ENCODE assay signal across 10 cellular contexts in genomic region chr7:140079121-140079536, GRCh38. TPM values are rescaled to one million over a fixed set of nuclear protein-coding genes. Genes with fewer than 3 reads are reported as not detected.
DNase-seq lines count a peak whose midpoint lies in the region; ATAC-seq and TF ChIP-seq lines count a peak whose summit lies in the region.
"Had no signal": no experiment of that assay in that cellular context is flagged by ENCODE, and none has a peak within 500 bp of the region (broad histone marks: within the 10 kb centered on the region; RNA-seq: fewer than 3 reads in every experiment).

No MANE protein-coding gene starts in this region.

- H3K9me3 ChIP-seq in GM23248 (ENCODE audit: low read depth) (no peaks in the 10 kb centered on the region), fibroblast of lung (ENCODE audit: control insufficient read depth, insufficient read depth, low read depth, low read length) (no peaks in the 10 kb centered on the region), psoas muscle (no peaks in the 10 kb centered on the region)

- H3K4me1 ChIP-seq in GM23248 (ENCODE audit: insufficient read depth) (peaks cover 4% of the 10 kb centered on the region; the same call in 1 of the 2 replicates), fibroblast of lung (ENCODE audit: control insufficient read depth, extremely low read depth, insufficient read depth, low read length) (no peaks in the 10 kb centered on the region), psoas muscle (peaks cover 4% of the 10 kb centered on the region)

- H3F3A ChIP-seq in GM23248 (ENCODE audit: insufficient read depth), result no peaks in the 10 kb centered on the region

- in situ Hi-C loops in GM23248 (cut with MboI), result no loop called here

- H3K4me3 ChIP-seq in GM23248 (no peak overlapping the region), fibroblast of lung (replicated peaks in 1 of 4; ENCODE audit: control extremely low read depth in 1 of 4, insufficient read depth in 1 of 4, low read depth in 3 of 4, low read length in 4 of 4) (no peak overlapping the region), psoas muscle (no peak overlapping the region)

- H3K27me3 ChIP-seq in GM23248 (replicated peaks; ENCODE audit: insufficient read depth), result no peaks in the 10 kb centered on the region
- peaks cover 5% of the 10 kb centered on the region for H3K27me3 ChIP-seq in fibroblast of lung (ENCODE audit: control insufficient read depth, insufficient read depth, low read length)
- H3K27me3 ChIP-seq in psoas muscle (ENCODE audit: insufficient read depth in 3 of 3, low read length in 2 of 3), result no peaks in the 10 kb centered on the region

- H4K20me1 ChIP-seq in GM23248 (ENCODE audit: insufficient read depth), result no peaks in the 10 kb centered on the region
- no peaks in the 10 kb centered on the region for H4K20me1 ChIP-seq in fibroblast of lung (ENCODE audit: control insufficient read depth, extremely low read depth, insufficient read depth, low read length)

- no peak overlapping the region for H3K4me2 ChIP-seq in GM23248 (ENCODE audit: unreplicated experiment)
- H3K4me2 ChIP-seq in fibroblast of lung (ENCODE audit: extremely low read depth, insufficient read depth, low read length), result no peak overlapping the region

- no peaks in the 10 kb centered on the region for H3K36me3 ChIP-seq in GM23248 (ENCODE audit: low read depth)
- no peaks in the 10 kb centered on the region for H3K36me3 ChIP-seq in fibroblast of lung (ENCODE audit: control insufficient read depth, insufficient read depth, low read length)
- no peaks in the 10 kb centered on the region for H3K36me3 ChIP-seq in psoas muscle (ENCODE audit: insufficient read depth in 1 of 2, low read depth in 1 of 2)

- TF ChIP-seq CTCF in fibroblast of lung (conservative IDR thresholded peaks at IDR 0.05 in 1 of 2, IDR thresholded peaks at IDR 0.05 in 1 of 2; ENCODE audit: low read depth in 1 of 2, low read length in 2 of 2), result peak; percentile 29 to 32
- peak; percentile 25 for TF ChIP-seq CTCF in psoas muscle (IDR thresholded peaks at IDR 0.05)
- no peak for TF ChIP-seq CTCF in GM10248 (IDR thresholded peaks at IDR 0.05; ENCODE audit: control extremely low read depth, extremely low read depth, low read depth, missing control alignments)

- H3K79me2 ChIP-seq in GM23248 (ENCODE audit: insufficient read depth), result no peaks in the 10 kb centered on the region
- H3K79me2 ChIP-seq in fibroblast of lung (ENCODE audit: control insufficient read depth, insufficient read depth, low read length), result no peaks in the 10 kb centered on the region

- H2AFZ ChIP-seq in GM23248 (no peak overlapping the region), fibroblast of lung (ENCODE audit: low read length) (no peak overlapping the region)

- ATAC-seq in psoas muscle (peak; percentile 76 to 88 (median 82)), GM21723 (IDR thresholded peaks at IDR 0.05; ENCODE audit: unreplicated experiment) (no peak)

- 28 to 36% methylated on average over 6 of the region's 6 CpGs for WGBS in GM23248 (ENCODE audit: low coverage in 1 of 2, low lambda C conversion rate in 2 of 2, missing lambda C conversion rate in 2 of 2), 2 experiments
- WGBS in psoas muscle, 3 donors, result 15 to 20% (median 16%) methylated on average over 6 of the region's 6 CpGs

- POLR2A ChIA-PET in GM10248 (lab: Yijun Ruan, JAX), result no interaction called here

- no peaks in the 10 kb centered on the region for H3K9me2 ChIP-seq in GM23248 (ENCODE audit: insufficient read depth)

- H3K9ac ChIP-seq in GM23248, result no peak overlapping the region
- no peak overlapping the region for H3K9ac ChIP-seq in fibroblast of lung (ENCODE audit: insufficient read depth, low read length)

- DNase-seq in GM23248 (peak; percentile 79), OCI-M1 (lab: John Stamatoyannopoulos, UW) (peak; percentile 25), fibroblast of lung (ENCODE audit: low read depth in 2 of 2) (peak; percentile 43 to 81), psoas muscle (peak; percentile 34 to 64), HPDE6-E6E7 (ENCODE audit: extremely low spot score) (no peak), NCI-H146 (lab: John Stamatoyannopoulos, UW) (no peak), GM10248 (ENCODE audit: extremely low spot score) (no peak)
- DNase-seq: activated naive CD4-positive, alpha-beta T cell treated with anti-CD3 and anti-CD28 coated beads, Interleukin-2, amount 50 U/mL, for 16 hours; NCI-H774 had no signal

- H3K27ac ChIP-seq in GM23248 (no peak overlapping the region), fibroblast of lung (ENCODE audit: insufficient read depth, low read length) (no peak overlapping the region), psoas muscle (peak overlapping the region; percentile 30)

- intact Hi-C loops in psoas muscle (cut with DNase I), result no loop called here

- CTCF ChIA-PET in GM10248 (lab: Yijun Ruan, JAX), result interaction anchor here (0.9 kb wide), 1 partner anchor 9 kb away, joined by 3 read pairs; no protein-coding TSS in a partner anchor

RNA-seq across cellular contexts. Expression of gene PARP12, which starts 16.4 kb away (rescaled TPM):
- 10.4 and 11.0 TPM in 2 replicates for total RNA-seq in GM23248 (2014; rRNA removed; shearing (Covaris generic))
- 4.9 and 5.4 TPM in 2 replicates for polyA plus RNA-seq in GM23248 (2016; fragmentation: Nextera tagmentation; extraction: Ambion mirVana)
- total RNA-seq in fibroblast of lung, result 23.9 and 24.9 TPM in 2 replicates
- polyA plus RNA-seq in fibroblast of lung, result 16.9 and 19.1 TPM in 2 replicates
- polyA plus RNA-seq in fibroblast of lung (2012), result 9.3 and 10.3 TPM in 2 replicates
- polyA minus RNA-seq in fibroblast of lung (ENCODE audit: low replicate concordance), result 28.2 and 34.1 TPM in 2 replicates
- total RNA-seq in psoas muscle, result 1 to 10 TPM; 4.3 to 5.5 (median 5.0) TPM
- polyA plus RNA-seq in psoas muscle, result 1 to 10 TPM; 4.6 to 6.9 (median 5.2) TPM

Comparison
In these comparisons a context has a peak if more than half of its experiments do, and no peak if none do; other contexts are left out.
1. DNase-seq: peak in GM23248 (single experiment), OCI-M1 (single experiment), fibroblast of lung (2 of 2) and psoas muscle (2 of 2); none in HPDE6-E6E7 (single experiment), NCI-H146 (single experiment) and GM10248 (single experiment).